ENCODE assay signal across 8 cellular contexts in genomic region chr17:3845754-3846738, GRCh38. TPM values are rescaled to one million over a fixed set of nuclear protein-coding genes. Genes with fewer than 3 reads are reported as not detected.
DNase-seq lines count a peak whose midpoint lies in the region; ATAC-seq and TF ChIP-seq lines count a peak whose summit lies in the region.

A gene with protein sequence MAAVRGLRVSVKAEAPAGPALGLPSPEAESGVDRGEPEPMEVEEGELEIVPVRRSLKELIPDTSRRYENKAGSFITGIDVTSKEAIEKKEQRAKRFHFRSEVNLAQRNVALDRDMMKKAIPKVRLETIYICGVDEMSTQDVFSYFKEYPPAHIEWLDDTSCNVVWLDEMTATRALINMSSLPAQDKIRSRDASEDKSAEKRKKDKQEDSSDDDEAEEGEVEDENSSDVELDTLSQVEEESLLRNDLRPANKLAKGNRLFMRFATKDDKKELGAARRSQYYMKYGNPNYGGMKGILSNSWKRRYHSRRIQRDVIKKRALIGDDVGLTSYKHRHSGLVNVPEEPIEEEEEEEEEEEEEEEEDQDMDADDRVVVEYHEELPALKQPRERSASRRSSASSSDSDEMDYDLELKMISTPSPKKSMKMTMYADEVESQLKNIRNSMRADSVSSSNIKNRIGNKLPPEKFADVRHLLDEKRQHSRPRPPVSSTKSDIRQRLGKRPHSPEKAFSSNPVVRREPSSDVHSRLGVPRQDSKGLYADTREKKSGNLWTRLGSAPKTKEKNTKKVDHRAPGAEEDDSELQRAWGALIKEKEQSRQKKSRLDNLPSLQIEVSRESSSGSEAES (minus strand): TSS chr17:3846246. CDS start chr17:3846223, 23 bp downstream.

- POLR2A ChIA-PET in BJ (lab: Charles Lee), result interaction anchor here (0.8 kb wide), 1 partner anchor 833 kb away, joined by 3 read pairs; no protein-coding TSS in a partner anchor

- H3K27ac Mint-ChIP-seq in chondrocyte (ENCODE audit: unreplicated experiment), result peak within 1 kb of the TSS; percentile 91

- TF ChIP-seq POLR2A in GM19099 (IDR thresholded peaks at IDR 0.05; ENCODE audit: extremely low read depth, insufficient read length, low read depth), result peak; percentile 97

- H3K4me1 Mint-ChIP-seq in chondrocyte (ENCODE audit: low read depth), result peaks cover 18% of the 10 kb centered on the region

- peaks cover 4% of the 10 kb centered on the region for H3K27me3 Mint-ChIP-seq in chondrocyte (ENCODE audit: low read depth)

- peaks cover 2% of the 10 kb centered on the region for H3K36me3 ChIP-seq in BJ (ENCODE audit: control insufficient read depth, insufficient read depth, low read length)

- peak; percentile 58 for ATAC-seq in HG03378 (IDR thresholded peaks at IDR 0.05; ENCODE audit: unreplicated experiment)

- CTCF ChIA-PET in BJ (lab: Yijun Ruan, JAX), result interaction anchor here (0.5 to 6.2 kb wide), 23 partner anchors 9 to 281 kb away, joined by 3 to 57 read pairs (median 5); partner anchors contain the start of genes CAMKK1 and HASPIN

- peak; percentile 87 for TF ChIP-seq CTCF in BJ (IDR thresholded peaks at IDR 0.05; ENCODE audit: insufficient read depth, low read depth, low read length)
- peak; percentile 93 for TF ChIP-seq CTCF in chondrocyte (IDR thresholded peaks at IDR 0.05)

- H3K9me3 Mint-ChIP-seq in chondrocyte (ENCODE audit: low read depth), result no peaks in the 10 kb centered on the region

- DNase-seq in BJ (ENCODE audit: low read depth) (peak; percentile 33), NCI-H510A (lab: John Stamatoyannopoulos, UW) (peak; percentile 87), chondrocyte (ENCODE audit: low spot score) (no peak), kidney glomerular epithelial cell (lab: John Stamatoyannopoulos, UW) (peak; percentile 77)
- peak; percentile 82 to 90 for DNase-seq in activated CD4-positive, alpha-beta T cell treated with anti-CD3 and anti-CD28 coated beads for 24 hours (ENCODE audit: low read depth in 2 of 2)
- DNase-seq in stimulated activated CD4-positive, alpha-beta T cell treated with anti-CD3 and anti-CD28 coated beads, Interleukin-1b, Interleukin-23, amount 100 ng/mL, for 1 hour (ENCODE audit: low read depth in 2 of 2), result peak; percentile 80 to 86

- peak within 1 kb of the TSS; percentile 93 for H3K4me3 Mint-ChIP-seq in chondrocyte (ENCODE audit: unreplicated experiment)

- peaks cover 2% of the 10 kb centered on the region; the same call in 1 of the 2 replicates for H3K27me3 ChIP-seq in BJ (ENCODE audit: control insufficient read depth, insufficient read depth, low read length)

- H3K36me3 Mint-ChIP-seq in chondrocyte (ENCODE audit: low read depth), result peaks cover 6% of the 10 kb centered on the region

- H3K4me3 ChIP-seq in BJ (ENCODE audit: low read depth, low read length), result peak within 1 kb of the TSS; percentile 98

RNA-seq across cellular contexts. Expression of the gene that starts here (rescaled TPM):
- polyA plus RNA-seq in BJ (2011; rRNA removed), result 9.7 and 19.3 TPM in 2 replicates
- polyA minus RNA-seq in BJ (2011; rRNA and poly(A)+ RNA removed), result 5.6 and 8.0 TPM in 2 replicates
- 31.3 to 34.8 TPM (median 33.7 TPM) in 3 replicates for total RNA-seq in chondrocyte
